ENCODE assay signal across 10 cellular contexts in genomic region chr11:115564851-115565250, GRCh38.
"Had no signal": no experiment of that assay in that cellular context is flagged by ENCODE, and none has a peak within 500 bp of the region (broad histone marks: within the 10 kb centered on the region; RNA-seq: fewer than 3 reads in every experiment).

No MANE protein-coding gene starts in this region.

- DNase-seq: GM23248, GOT3, H7, HFFc6, IMR-90, KG1 had no signal

- H3K27ac ChIP-seq: GM23248, HL-60 had no signal

- H2AFZ ChIP-seq: GM23248 had no signal

- H3K4me1 ChIP-seq: HAP-1 had no signal

- H3K36me3 ChIP-seq: HAP-1 had no signal

- H3K4me3 ChIP-seq: GM23248, HAP-1, K562 had no signal

- H3K9me3 ChIP-seq: HAP-1 had no signal

- ATAC-seq: HCT116, K562 had no signal

- H3K9ac ChIP-seq: GM23248 had no signal
